Comparison of ENCODE assay signal across 16 cellular contexts in the genomic region with DNA sequence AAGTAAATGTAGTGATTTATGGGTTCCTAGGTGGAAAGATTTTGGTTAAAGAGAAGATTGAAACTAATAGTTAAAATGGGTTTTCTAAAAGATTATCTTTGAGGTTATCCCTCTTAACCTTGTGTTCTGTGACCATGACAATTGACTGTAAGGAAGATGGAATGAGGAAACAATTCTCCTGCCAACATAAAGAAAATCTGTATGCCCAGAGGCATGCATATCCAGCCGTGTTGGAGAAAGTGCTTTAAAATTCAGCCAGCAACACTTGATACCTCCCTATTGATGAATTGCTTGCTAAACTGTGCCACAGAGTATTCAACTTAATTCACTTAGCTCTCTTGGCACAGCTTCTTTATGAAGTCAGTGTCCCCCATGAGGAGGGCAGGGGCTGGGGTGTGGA.
DNase-seq lines count a peak whose midpoint lies in the region; ATAC-seq, FAIRE-seq and TF ChIP-seq lines count a peak whose summit lies in the region.
"Had no signal": no experiment of that assay in that cellular context is flagged by ENCODE, and none has a peak within 500 bp of the region (broad histone marks: within the 10 kb centered on the region; RNA-seq: fewer than 3 reads in every experiment).

No MANE protein-coding gene starts in this region.

- H3K4me1 ChIP-seq in keratinocyte (ENCODE audit: control insufficient read depth, extremely low read depth, insufficient read depth, low read length): no peaks in the 10 kb centered on the region
- H3K4me1 ChIP-seq: HAP-1 had no signal

- H3K9me1 ChIP-seq in keratinocyte (ENCODE audit: control insufficient read depth, extremely low read depth, insufficient read depth, low read length): no peaks in the 10 kb centered on the region

- no peaks in the 10 kb centered on the region for H3K9me3 ChIP-seq in keratinocyte (ENCODE audit: control insufficient read depth, low read depth, low read length)
- H3K9me3 ChIP-seq: HAP-1 had no signal

- DNase-seq in EL (peak; percentile 22), LNCaP clone FGC (ENCODE audit: low read depth) (peak; percentile 31), cardiac fibroblast (ENCODE audit: low read depth in 2 of 2) (peak; percentile 5 to 24), keratinocyte (ENCODE audit: low read depth, low spot score) (no peak), RWPE1 (ENCODE audit: low spot score) (no peak)
- DNase-seq: ACHN; CD4-positive, alpha-beta memory T cell; DND-41; NCI-H1048; NCI-H1694; NCI-H2171; NCI-H510A treated with DMSO at 0.1 percent for 48 hours had no signal

- H3K36me3 ChIP-seq in keratinocyte (ENCODE audit: control insufficient read depth in 2 of 2, extremely low read depth in 1 of 2, insufficient read depth in 2 of 2, low read length in 2 of 2): no peaks in the 10 kb centered on the region
- H3K36me3 ChIP-seq: HAP-1 had no signal

- peaks cover 6% of the 10 kb centered on the region for H4K20me1 ChIP-seq in keratinocyte (ENCODE audit: control insufficient read depth, extremely low read depth, insufficient read depth, low read length)

- ATAC-seq in GM19023 (IDR thresholded peaks at IDR 0.05; ENCODE audit: unreplicated experiment): no peak
- ATAC-seq in GM18517 (IDR thresholded peaks at IDR 0.05; ENCODE audit: unreplicated experiment): no peak
- ATAC-seq in HG03039 (IDR thresholded peaks at IDR 0.05; ENCODE audit: unreplicated experiment): no peak

- H3K4me3 ChIP-seq in LNCaP clone FGC (ENCODE audit: low read depth, low read length) (no peak overlapping the region), cardiac fibroblast (replicated peaks in 1 of 2; ENCODE audit: low read depth in 2 of 2, low read length in 2 of 2) (no peak overlapping the region), keratinocyte (ENCODE audit: control insufficient read depth in 2 of 3, extremely low read depth in 1 of 3, insufficient read depth in 2 of 3, low read depth in 1 of 3, low read length in 3 of 3) (no peak overlapping the region)
- H3K4me3 ChIP-seq: HAP-1 had no signal

- POLR2A ChIA-PET in RWPE1 (lab: Yijun Ruan, JAX; ENCODE audit: low non-redundant PET): no interaction called here

- TF ChIP-seq CTCF in LNCaP clone FGC (IDR thresholded peaks at IDR 0.05; ENCODE audit: control insufficient read depth, extremely low read depth, insufficient read depth) (no peak), cardiac fibroblast (IDR thresholded peaks at IDR 0.05; ENCODE audit: low read depth, low read length) (no peak), keratinocyte (optimal IDR thresholded peaks at IDR 0.05 in 1 of 3, IDR thresholded peaks at IDR 0.05 in 1 of 3, conservative IDR thresholded peaks at IDR 0.05 in 1 of 3; ENCODE audit: extremely low read depth in 1 of 3, insufficient read depth in 2 of 3, low read length in 3 of 3) (no peak), RWPE1 (conservative IDR thresholded peaks at IDR 0.05; ENCODE audit: low read depth) (no peak)

- no peak overlapping the region for H3K9ac ChIP-seq in keratinocyte (ENCODE audit: control insufficient read depth, extremely low read depth, insufficient read depth, low read length)

- H3K4me2 ChIP-seq in keratinocyte (ENCODE audit: control insufficient read depth, extremely low read depth, insufficient read depth, low read depth, low read length): no peak overlapping the region

- H3K79me2 ChIP-seq in keratinocyte (ENCODE audit: control insufficient read depth, insufficient read depth, low read length): no peaks in the 10 kb centered on the region

- peak; percentile 17 for FAIRE-seq in keratinocyte (lab: Jason Lieb, UNC)

- dilution Hi-C loops in keratinocyte (cut with MboI; ENCODE audit: extremely low pct_ligation_motif_present, low sequenced_read_pairs): no loop called here

- no peaks in the 10 kb centered on the region for H3K27me3 ChIP-seq in keratinocyte (ENCODE audit: control insufficient read depth, extremely low read depth, insufficient read depth, low read length)

- CTCF ChIA-PET in RWPE1 (lab: Yijun Ruan, JAX): no interaction called here

- H3K27ac ChIP-seq in keratinocyte (ENCODE audit: control insufficient read depth, insufficient read depth, low read length): no peak overlapping the region
- no peak overlapping the region for H3K27ac ChIP-seq in RWPE1

- H2AFZ ChIP-seq in keratinocyte (ENCODE audit: control insufficient read depth, low read length): no peak overlapping the region

Comparison
In these comparisons a context has a peak if more than half of its experiments do, and no peak if none do; other contexts are left out.
1. DNase-seq: peak in EL (single experiment), LNCaP clone FGC (single experiment) and cardiac fibroblast (2 of 2); none in keratinocyte (single experiment) and RWPE1 (single experiment).